In genomic region chr6:154512214-154512613, GRCh38 we compare ENCODE assay signal across 15 cellular contexts. TPM values are rescaled to one million over a fixed set of nuclear protein-coding genes. Genes with fewer than 3 reads are reported as not detected.
DNase-seq lines count a peak whose midpoint lies in the region; ATAC-seq, FAIRE-seq and TF ChIP-seq lines count a peak whose summit lies in the region.
"Had no signal": no experiment of that assay in that cellular context is flagged by ENCODE, and none has a peak within 500 bp of the region (broad histone marks: within the 10 kb centered on the region; RNA-seq: fewer than 3 reads in every experiment).

No MANE protein-coding gene starts in this region.

- TF ChIP-seq POLR2A in K562 (conservative IDR thresholded peaks at IDR 0.05), result no peak
- TF ChIP-seq POLR2A in stomach (IDR thresholded peaks at IDR 0.05), result no peak

- H3K4me3 ChIP-seq in K562, result no peak overlapping the region
- no peak overlapping the region for H3K4me3 ChIP-seq in mesendoderm (ENCODE audit: low read length)
- H3K4me3 ChIP-seq in stomach, result peak overlapping the region in 3 of 4 donors; percentile 73 to 82 (median 82)
- no peak overlapping the region for H3K4me3 ChIP-seq in brain microvascular endothelial cell (ENCODE audit: low read depth, low read length)

- H2AFZ ChIP-seq in K562 (ENCODE audit: low read depth, low read length), result peak overlapping the region; percentile 73

- POLR2A ChIA-PET in K562 (lab: Yijun Ruan, JAX), result interaction anchor here (0.7 to 2.5 kb wide), 4 partner anchors 8 to 81 kb away, joined by 3 to 15 read pairs (median 4); no protein-coding TSS in a partner anchor

- no peaks in the 10 kb centered on the region for H4K20me1 ChIP-seq in K562 (replicated peaks; ENCODE audit: control insufficient read depth, insufficient read depth, low read length)

- peak overlapping the region; percentile 24 for H3K4ac ChIP-seq in mesendoderm (ENCODE audit: low read depth, low read length)

- ATAC-seq in K562, result no peak
- ATAC-seq in stimulated activated effector memory CD8-positive, alpha-beta T cell treated with anti-CD3 and anti-CD28 coated beads, Interleukin-12 subunit alpha, Interleukin-12 subunit beta, amount 100 ng/mL, for 72 hours, result no peak
- ATAC-seq: foreskin keratinocyte had no signal

- peak overlapping the region; percentile 41 for H2BK5ac ChIP-seq in mesendoderm (ENCODE audit: low read length)

- H3K9me1 ChIP-seq in K562 (ENCODE audit: control insufficient read depth, insufficient read depth, low read length), result no peaks in the 10 kb centered on the region

- CTCF ChIA-PET in Calu3 (lab: Charles Lee), result interaction anchor here (1.5 kb wide), 1 partner anchor 235 kb away, joined by 3 read pairs; no protein-coding TSS in a partner anchor
- CTCF ChIA-PET in K562 (lab: Yijun Ruan, JAX; ENCODE audit: low intra/inter-chr PET ratio), result no interaction called here

- peak overlapping the region; percentile 86 for H3K4me3 Mint-ChIP-seq in Calu3 (ENCODE audit: low read depth, unreplicated experiment)
- no peak overlapping the region for H3K4me3 Mint-ChIP-seq in stimulated activated effector memory CD8-positive, alpha-beta T cell treated with anti-CD3 and anti-CD28 coated beads, Interleukin-12 subunit alpha, Interleukin-12 subunit beta, amount 100 ng/mL, for 72 hours

- peaks cover 16% of the 10 kb centered on the region for H3K4me1 Mint-ChIP-seq in Calu3 (ENCODE audit: low read depth, unreplicated experiment)
- H3K4me1 Mint-ChIP-seq in stimulated activated effector memory CD8-positive, alpha-beta T cell treated with anti-CD3 and anti-CD28 coated beads, Interleukin-12 subunit alpha, Interleukin-12 subunit beta, amount 100 ng/mL, for 72 hours, result peaks cover 6% of the 10 kb centered on the region

- DNase-seq in Calu3 (no peak), K562 (ENCODE audit: extremely low read depth in 1 of 4, low spot score in 3 of 4) (no peak), mesendoderm (no peak), stomach (no peak), SIG-M5 (lab: John Stamatoyannopoulos, UW) (no peak), dermis blood vessel endothelial cell (no peak), brain microvascular endothelial cell (no peak)
- no peak for DNase-seq in stimulated activated effector memory CD8-positive, alpha-beta T cell treated with anti-CD3 and anti-CD28 coated beads, Interleukin-12 subunit alpha, Interleukin-12 subunit beta, amount 100 ng/mL, for 72 hours (ENCODE audit: low spot score in 2 of 2)
- DNase-seq: activated CD4-positive, alpha-beta T cell treated with anti-CD3 and anti-CD28 coated beads, Interleukin-2, amount 50 U/mL, for 1 hour; activated naive CD4-positive, alpha-beta T cell treated with anti-CD3 and anti-CD28 coated beads, Interleukin-2, amount 50 U/mL, for 16 hours; AML-193; foreskin keratinocyte; H9; left colon had no signal

- H3K18ac ChIP-seq in mesendoderm (ENCODE audit: low read length), result no peak overlapping the region

- H3K56ac ChIP-seq in mesendoderm (ENCODE audit: low read length), result peak overlapping the region; percentile 51

- peaks cover 22 to 38% of the 10 kb centered on the region in 2 experiments; a peak in 4 of 5 replicates for H3K4me1 ChIP-seq in K562 (replicated peaks in 1 of 2; ENCODE audit: control insufficient read depth in 2 of 2, insufficient read depth in 2 of 2, low read length in 2 of 2)
- H3K4me1 ChIP-seq in mesendoderm (ENCODE audit: control insufficient read depth, low read depth, low read length), result peaks cover 9% of the 10 kb centered on the region
- H3K4me1 ChIP-seq in stomach, result peaks cover 27 to 41% (median 38%) of the 10 kb centered on the region in 4 donors

- no peak overlapping the region for H4K5ac ChIP-seq in mesendoderm (ENCODE audit: low read length)

- H4K8ac ChIP-seq in mesendoderm (ENCODE audit: low read depth, low read length), result no peak overlapping the region

- intact Hi-C loops in Calu3 (cut with micrococcal nuclease; ENCODE audit: unreplicated experiment), result no loop called here
- intact Hi-C loops in K562 (cut with micrococcal nuclease), result loop anchor here (5.0 kb wide), 2 partner anchors 45 to 80 kb away; no protein-coding TSS in a partner anchor
- intact Hi-C loops in stomach (cut with DNase I; ENCODE audit: low total_unique reads), result no loop called here

- H2BK15ac ChIP-seq in mesendoderm (replicated peaks; ENCODE audit: low read depth), result no peak overlapping the region

- 92% methylated on average over 1 of the region's 1 CpG for WGBS in K562 (ENCODE audit: insufficient coverage, low coverage, missing lambda C conversion rate)
- WGBS in mesendoderm (ENCODE audit: extremely low coverage, insufficient coverage, low lambda C conversion rate), result no CpG with 5 or more reads among the region's 1 CpG
- 60 to 88% (median 75%) methylated on average over 1 of the region's 1 CpG for WGBS in stomach, 5 donors

- H3K9me3 Mint-ChIP-seq in Calu3 (ENCODE audit: low read depth, unreplicated experiment), result no peaks in the 10 kb centered on the region
- no peaks in the 10 kb centered on the region for H3K9me3 Mint-ChIP-seq in stimulated activated effector memory CD8-positive, alpha-beta T cell treated with anti-CD3 and anti-CD28 coated beads, Interleukin-12 subunit alpha, Interleukin-12 subunit beta, amount 100 ng/mL, for 72 hours
- H3K9me3 Mint-ChIP-seq: H9 had no signal

- no peak overlapping the region for H2BK120ac ChIP-seq in mesendoderm (ENCODE audit: low read depth, low read length)

- TF ChIP-seq EP300 in K562 (IDR thresholded peaks at IDR 0.05; ENCODE audit: low read length) (no peak), stomach (IDR thresholded peaks at IDR 0.05) (no peak)

- H3K9ac ChIP-seq in K562 (ENCODE audit: insufficient read depth in 1 of 2, low read depth in 2 of 2, low read length in 2 of 2) (peak overlapping the region in 1 of 2 experiments; percentile 46; a peak in 1 of 4 replicates), mesendoderm (ENCODE audit: low read length) (peak overlapping the region; percentile 14)

- H3K36me3 ChIP-seq in K562 (ENCODE audit: control insufficient read depth, insufficient read depth, low read length), result peaks cover 11% of the 10 kb centered on the region; the same call in 2 of the 3 replicates
- no peaks in the 10 kb centered on the region for H3K36me3 ChIP-seq in mesendoderm (ENCODE audit: control insufficient read depth, insufficient read depth, low read length)
- no peaks in the 10 kb centered on the region for H3K36me3 ChIP-seq in stomach
- no peaks in the 10 kb centered on the region for H3K36me3 ChIP-seq in brain microvascular endothelial cell (replicated peaks)

- peak overlapping the region; percentile 2 for H2AK5ac ChIP-seq in mesendoderm (ENCODE audit: low read length)

- no peaks in the 10 kb centered on the region for H3K27me3 Mint-ChIP-seq in Calu3 (ENCODE audit: unreplicated experiment)

- H3K79me2 ChIP-seq in K562 (ENCODE audit: control insufficient read depth, insufficient read depth, low read length) (peaks cover 36% of the 10 kb centered on the region), mesendoderm (ENCODE audit: control insufficient read depth, insufficient read depth, low read length) (peaks cover 28% of the 10 kb centered on the region)

- H3K27ac ChIP-seq in K562 (ENCODE audit: extremely low read depth, low read depth, low read length), result peak overlapping the region; percentile 68; the same call in 1 of the 3 replicates
- no peak overlapping the region for H3K27ac ChIP-seq in mesendoderm (ENCODE audit: low read depth, low read length)
- H3K27ac ChIP-seq in stomach, result peak overlapping the region; percentile 85 to 97 (median 96)
- H3K27ac ChIP-seq in brain microvascular endothelial cell, result no peak overlapping the region
- H3K27ac ChIP-seq: foreskin keratinocyte had no signal

- H3K27me3 ChIP-seq in K562 (ENCODE audit: control insufficient read depth in 2 of 2, insufficient read depth in 2 of 2, low read length in 2 of 2), result no peaks in the 10 kb centered on the region
- H3K27me3 ChIP-seq in mesendoderm (ENCODE audit: insufficient read depth, low read length, poor library complexity), result no peaks in the 10 kb centered on the region
- H3K27me3 ChIP-seq in stomach, result peaks cover 0 to 17% (median 0%) of the 10 kb centered on the region in 3 donors
- H3K27me3 ChIP-seq in brain microvascular endothelial cell (replicated peaks), result no peaks in the 10 kb centered on the region
- H3K27me3 ChIP-seq: foreskin keratinocyte had no signal

- no peaks in the 10 kb centered on the region for H3K9me3 ChIP-seq in K562 (replicated peaks; ENCODE audit: control insufficient read depth, insufficient read depth, low read depth, low read length)
- H3K9me3 ChIP-seq in stomach, result no peaks in the 10 kb centered on the region

- in situ Hi-C loops in K562 (cut with MboI), result loop anchor here (25.0 kb wide), 1 partner anchor 1525 kb away; the partner anchor contains the start of gene FBXO5
- in situ Hi-C loops in brain microvascular endothelial cell (cut with HindIII; ENCODE audit: low pct_ligation_motif_present, low sequenced_read_pairs), result no loop called here

- H3K27ac Mint-ChIP-seq in Calu3 (ENCODE audit: unreplicated experiment), result peak overlapping the region; percentile 61
- no peak overlapping the region for H3K27ac Mint-ChIP-seq in stimulated activated effector memory CD8-positive, alpha-beta T cell treated with anti-CD3 and anti-CD28 coated beads, Interleukin-12 subunit alpha, Interleukin-12 subunit beta, amount 100 ng/mL, for 72 hours

- no peak overlapping the region for H3K23ac ChIP-seq in mesendoderm (ENCODE audit: low read length)

- no peak for TF ChIP-seq CTCF in Calu3 (IDR thresholded peaks at IDR 0.05; ENCODE audit: unreplicated experiment)
- TF ChIP-seq CTCF in K562 (IDR thresholded peaks at IDR 0.05 in 2 of 3, conservative IDR thresholded peaks at IDR 0.05 in 1 of 3; ENCODE audit: insufficient read depth in 2 of 3, low read depth in 1 of 3, low read length in 3 of 3), result no peak
- TF ChIP-seq CTCF in stomach (IDR thresholded peaks at IDR 0.05), result no peak
- TF ChIP-seq CTCF in brain microvascular endothelial cell (IDR thresholded peaks at IDR 0.05; ENCODE audit: low read depth, low read length, missing control alignments), result no peak

- H3K79me1 ChIP-seq in mesendoderm (ENCODE audit: low read length), result no peaks in the 10 kb centered on the region

- BruUV-seq in Calu3 (replicated peaks; lab: Mats Ljungman, UMichigan), result no TSS peak
- no TSS peak for BruUV-seq in K562 (replicated peaks; lab: Mats Ljungman, UMichigan)

- FAIRE-seq in K562 (lab: Jason Lieb, UNC), result no peak
- FAIRE-seq: bronchial epithelial cell had no signal

- no peak for TF ChIP-seq RAD21 in K562 (CRISPR knock-in tag; conservative IDR thresholded peaks at IDR 0.05 in 1 of 2, IDR thresholded peaks at IDR 0.05 in 1 of 2)

- H3K4me2 ChIP-seq in K562 (ENCODE audit: insufficient read depth, low read length), result peak overlapping the region; percentile 47; the same call in 1 of the 2 replicates
- H3K4me2 ChIP-seq in mesendoderm (ENCODE audit: low read length), result no peak overlapping the region

- peaks cover 39% of the 10 kb centered on the region for H3K36me3 Mint-ChIP-seq in Calu3 (ENCODE audit: insufficient read depth, unreplicated experiment)
- no peaks in the 10 kb centered on the region for H3K36me3 Mint-ChIP-seq in stimulated activated effector memory CD8-positive, alpha-beta T cell treated with anti-CD3 and anti-CD28 coated beads, Interleukin-12 subunit alpha, Interleukin-12 subunit beta, amount 100 ng/mL, for 72 hours

RNA-seq across cellular contexts. Expression of gene CNKSR3, which starts 1.7 kb away (rescaled TPM):
- total RNA-seq in Calu3 (2022) (4.0 and 4.7 TPM in 2 replicates), K562 (2014; rRNA removed) (6.7 and 11.6 TPM in 2 replicates), K562 (2014; rRNA removed; fragmentation: Illumina TruSeq; extraction: Trizol) (19.4 and 20.6 TPM in 2 replicates), K562 (2015; rRNA removed; fragmentation: Illumina TruSeq; extraction: Trizol) (17.4 and 18.6 TPM in 2 replicates), K562 (2021) (25.7 and 27.9 TPM in 2 replicates), stomach (10 to 100 TPM in 1 of 5 donors, 1 to 10 TPM in 4; 1.2 to 40.0 (median 7.4) TPM), dermis blood vessel endothelial cell (12.1 and 15.5 TPM in 2 replicates)
- 10.5 and 14.3 TPM in 2 replicates for total RNA-seq in K562 (2011; cell fraction: chromatin; rRNA removed; ENCODE audit: low replicate concordance)
- 4.2 and 4.6 TPM in 2 replicates for total RNA-seq in K562 (2011; cell fraction: nucleolus; rRNA removed)
- total RNA-seq in K562 (2011; cell fraction: nucleoplasm; rRNA removed), result 7.0 and 15.1 TPM in 2 replicates
- polyA plus RNA-seq in K562 (2011; rRNA removed) (7.1 and 8.1 TPM in 2 replicates), K562 (2014; fragmentation: Illumina TruSeq; extraction: Trizol) (24.2 and 29.6 TPM in 2 replicates), K562 (2014; fragmentation: Nextera tagmentation; extraction: Ambion mirVana) (1 to 10 TPM; 4.5 to 5.3 TPM), K562 (2014; rRNA removed) (9.5 and 9.7 TPM in 2 replicates), stomach (1 to 10 TPM; 5.7 to 6.6 (median 5.9) TPM)
- 4.9 and 5.0 TPM in 2 replicates for polyA plus RNA-seq in K562 (2011; cell fraction: cytosol; rRNA removed)
- 5.8 and 8.4 TPM in 2 replicates for polyA plus RNA-seq in K562 (2011; cell fraction: nucleus; rRNA removed)
- polyA plus RNA-seq in K562 (2012), result 5.2 and 13.5 TPM in 2 replicates
- polyA minus RNA-seq in K562 (2011; rRNA and poly(A)+ RNA removed), result 11.9 and 12.1 TPM in 2 replicates
- 5.2 and 6.2 TPM in 2 replicates for polyA minus RNA-seq in K562 (2011; cell fraction: cytosol; rRNA and poly(A)+ RNA removed)
- 3.0 and 5.4 TPM in 2 replicates for polyA minus RNA-seq in K562 (2011; cell fraction: nucleus; rRNA and poly(A)+ RNA removed)
- polyA plus RNA-seq in mesendoderm (2013, experiment 1 of 2), result 9.6 TPM
- polyA plus RNA-seq in mesendoderm (2013, experiment 2 of 2), result 9.0 TPM

Comparison
In these comparisons a context has a peak if more than half of its experiments do, and no peak if none do; other contexts are left out.
1. H3K27ac ChIP-seq: peak in K562 (single experiment) and stomach (5 of 5); none in mesendoderm (single experiment) and brain microvascular endothelial cell (single experiment).
2. H3K4me3 ChIP-seq: peak in stomach (3 of 4); none in K562 (single experiment), mesendoderm (single experiment) and brain microvascular endothelial cell (single experiment).